Comparison of ENCODE assay signal across 32 cellular contexts in the genomic region with DNA sequence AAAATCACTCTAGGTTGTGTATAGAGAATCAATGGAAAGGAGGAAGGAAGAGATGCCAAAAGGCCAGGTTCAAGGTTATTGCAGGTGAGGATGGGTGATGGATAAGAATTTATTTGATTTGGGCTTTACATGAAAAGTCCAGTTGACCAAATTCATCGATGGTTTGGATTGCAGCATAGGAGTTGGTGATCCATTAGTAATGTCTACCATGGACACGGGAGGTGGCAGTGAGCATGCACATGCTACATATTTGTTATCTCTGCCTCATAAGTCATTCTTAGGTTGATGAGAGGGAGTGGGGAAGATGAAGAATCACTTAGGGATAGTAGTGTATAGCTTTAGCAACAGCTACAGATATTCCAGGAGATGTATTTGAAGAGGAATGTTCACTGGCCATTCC.
"Had no signal": no experiment of that assay in that cellular context is flagged by ENCODE, and none has a peak within 500 bp of the region (broad histone marks: within the 10 kb centered on the region; RNA-seq: fewer than 3 reads in every experiment).

No MANE protein-coding gene starts in this region.

- H3K36me3 ChIP-seq: adrenal gland had no signal

- ATAC-seq: activated CD8-positive, alpha-beta memory T cell treated with anti-CD3 and anti-CD28 coated beads, Interleukin-2, amount 10 ng/mL, durations not matched to agents 7 days and 5 days; activated CD8-positive, alpha-beta T cell treated with anti-CD3 and anti-CD28 coated beads, Interleukin-2, amount 10 ng/mL, durations not matched to agents 7 days and 5 days; activated naive CD4-positive, alpha-beta T cell treated with anti-CD3 and anti-CD28 coated beads, Interleukin-2, amount 50 U/mL, for 72 hours had no signal

- H3K27me3 Mint-ChIP-seq: activated CD4-positive, alpha-beta T cell treated with anti-CD3 and anti-CD28 coated beads, Interleukin-2, amount 10 ng/mL, durations not matched to agents 7 days and 5 days; activated naive CD8-positive, alpha-beta T cell treated with anti-CD3 and anti-CD28 coated beads for 36 hours had no signal

- H3K36me3 Mint-ChIP-seq: activated CD8-positive, alpha-beta memory T cell treated with anti-CD3 and anti-CD28 coated beads, Interleukin-2, amount 10 ng/mL, durations not matched to agents 7 days and 5 days; activated naive CD4-positive, alpha-beta T cell treated with anti-CD3 and anti-CD28 coated beads, Interleukin-2, amount 50 U/mL, for 72 hours; activated naive CD8-positive, alpha-beta T cell treated with anti-CD3 and anti-CD28 coated beads for 36 hours had no signal

- H3K9me3 Mint-ChIP-seq: activated B cell treated with CpG ODN at 0.5 μM for 24 hours; activated CD4-positive, alpha-beta memory T cell treated with anti-CD3 and anti-CD28 coated beads, Interleukin-2, amount 10 ng/mL, durations not matched to agents 7 days and 5 days; activated CD4-positive, alpha-beta T cell treated with anti-CD3 and anti-CD28 coated beads, Interleukin-2, amount 10 ng/mL, durations not matched to agents 7 days and 5 days; activated naive CD4-positive, alpha-beta T cell treated with anti-CD3 and anti-CD28 coated beads for 36 hours; activated naive CD4-positive, alpha-beta T cell treated with anti-CD3 and anti-CD28 coated beads, Interleukin-2, amount 50 U/mL, for 72 hours; activated naive CD8-positive, alpha-beta T cell treated with anti-CD3 and anti-CD28 coated beads for 36 hours; activated T-cell treated with anti-CD3 and anti-CD28 coated beads, Interleukin-2, amount 50 U/mL, for 24 hours; activated T-helper 2 cell treated with anti-CD3 and anti-CD28 coated beads, Interferon-gamma antibody, Interleukin-2, Interleukin-4, amounts not matched to agents 10 μg/mL and 5 μg/mL and 100 μg/mL, durations not matched to agents 14 hours and 24 hours and 36 hours; T-helper 1 cell treated with Interleukin-12 subunit alpha and Interleukin-12 subunit beta and Interleukin-4 antibody, amounts not matched to agents 30 μg/mL and 1 μg/mL, for 36 hours; T-helper 2 cell treated with Interferon-gamma antibody and Interleukin-4, amounts not matched to agents 5 μg/mL and 100 μg/mL, for 36 hours had no signal

- H3K9me3 ChIP-seq: adrenal gland had no signal

- H3K4me1 ChIP-seq: adrenal gland had no signal

- H3K4me3 ChIP-seq: adrenal gland had no signal

- H3K4me1 Mint-ChIP-seq: activated B cell treated with CpG ODN at 0.5 μM for 24 hours; activated CD4-positive, alpha-beta memory T cell treated with anti-CD3 and anti-CD28 coated beads, Interleukin-2, amount 10 ng/mL, durations not matched to agents 7 days and 5 days; activated CD4-positive, alpha-beta T cell treated with anti-CD3 and anti-CD28 coated beads, Interleukin-2, amount 10 ng/mL, durations not matched to agents 7 days and 5 days; activated CD8-positive, alpha-beta memory T cell treated with anti-CD3 and anti-CD28 coated beads, Interleukin-2, amount 10 ng/mL, durations not matched to agents 7 days and 5 days; activated naive CD8-positive, alpha-beta T cell treated with anti-CD3 and anti-CD28 coated beads for 36 hours had no signal

- H3K27ac ChIP-seq: adrenal gland had no signal

- FAIRE-seq: astrocyte, TTC549 had no signal

- DNase-seq: activated B cell treated with CpG ODN at 0.5 μM for 24 hours; activated CD4-positive, alpha-beta memory T cell treated with anti-CD3 and anti-CD28 coated beads, Interleukin-2, amount 10 ng/mL, durations not matched to agents 7 days and 5 days; activated CD4-positive, alpha-beta T cell treated with anti-CD3 and anti-CD28 coated beads for 4 hours; activated CD4-positive, alpha-beta T cell treated with anti-CD3 and anti-CD28 coated beads, Interleukin-2, amount 10 ng/mL, durations not matched to agents 7 days and 5 days; activated CD4-positive, alpha-beta T cell treated with anti-CD3 and anti-CD28 coated beads, Interleukin-2, amount 50 U/mL, for 48 hours; activated CD4-positive, CD25-positive, alpha-beta regulatory T cell treated with anti-CD3 and anti-CD28 coated beads, Interleukin-2, amount 50 U/mL, for 72 hours; activated CD8-positive, alpha-beta memory T cell treated with anti-CD3 and anti-CD28 coated beads for 24 hours; activated CD8-positive, alpha-beta memory T cell treated with anti-CD3 and anti-CD28 coated beads, Interleukin-2, amount 10 ng/mL, durations not matched to agents 7 days and 5 days; activated CD8-positive, alpha-beta memory T cell treated with anti-CD3 and anti-CD28 coated beads, Interleukin-2, amount 50 U/mL, for 48 hours; activated CD8-positive, alpha-beta T cell treated with anti-CD3 and anti-CD28 coated beads, Interleukin-2, amount 10 ng/mL, durations not matched to agents 7 days and 5 days; activated effector memory CD4-positive, alpha-beta T cell treated with anti-CD3 and anti-CD28 coated beads, Interleukin-2, amount 50 U/mL, for 16 hours; activated gamma-delta T cell treated with Interleukin-2 at 50 U/mL for 16 hours; activated naive CD4-positive, alpha-beta T cell; activated naive CD4-positive, alpha-beta T cell treated with anti-CD3 and anti-CD28 coated beads for 36 hours; activated naive CD4-positive, alpha-beta T cell treated with anti-CD3 and anti-CD28 coated beads, Interleukin-2, amount 50 U/mL, for 16 hours; activated naive CD8-positive, alpha-beta T cell treated with anti-CD3 and anti-CD28 coated beads for 36 hours; activated T-cell treated with anti-CD3 and anti-CD28 coated beads, Interleukin-2, amount 50 U/mL, for 24 hours; activated T-cell treated with anti-CD3 and anti-CD28 coated beads, Interleukin-2, amount 50 U/mL, for 48 hours; adrenal gland; amniotic stem cell; aorta; central memory CD4-positive, alpha-beta T cell; T-helper 1 cell; T-helper 2 cell; T-helper 9 cell had no signal

- H3K4me3 Mint-ChIP-seq: activated B cell treated with CpG ODN at 0.5 μM for 24 hours; activated CD4-positive, alpha-beta memory T cell treated with anti-CD3 and anti-CD28 coated beads, Interleukin-2, amount 10 ng/mL, durations not matched to agents 7 days and 5 days; activated CD4-positive, alpha-beta T cell treated with anti-CD3 and anti-CD28 coated beads, Interleukin-2, amount 10 ng/mL, durations not matched to agents 7 days and 5 days; activated CD8-positive, alpha-beta memory T cell treated with anti-CD3 and anti-CD28 coated beads, Interleukin-2, amount 10 ng/mL, durations not matched to agents 7 days and 5 days; activated CD8-positive, alpha-beta T cell treated with anti-CD3 and anti-CD28 coated beads, Interleukin-2, amount 10 ng/mL, durations not matched to agents 7 days and 5 days; activated naive CD4-positive, alpha-beta T cell treated with anti-CD3 and anti-CD28 coated beads for 36 hours; activated naive CD8-positive, alpha-beta T cell treated with anti-CD3 and anti-CD28 coated beads for 36 hours; activated T-cell treated with anti-CD3 and anti-CD28 coated beads, Interleukin-2, amount 50 U/mL, for 24 hours; brain; T-helper 1 cell treated with Interleukin-12 subunit alpha and Interleukin-12 subunit beta and Interleukin-4 antibody, amounts not matched to agents 30 μg/mL and 1 μg/mL, for 36 hours; T-helper 2 cell treated with Interferon-gamma antibody and Interleukin-4, amounts not matched to agents 5 μg/mL and 100 μg/mL, for 36 hours had no signal

- H3K27ac Mint-ChIP-seq: activated B cell treated with CpG ODN at 0.5 μM for 24 hours; activated CD4-positive, alpha-beta memory T cell treated with anti-CD3 and anti-CD28 coated beads, Interleukin-2, amount 10 ng/mL, durations not matched to agents 7 days and 5 days; activated CD4-positive, alpha-beta T cell treated with anti-CD3 and anti-CD28 coated beads, Interleukin-2, amount 10 ng/mL, durations not matched to agents 7 days and 5 days; activated CD8-positive, alpha-beta memory T cell treated with anti-CD3 and anti-CD28 coated beads, Interleukin-2, amount 10 ng/mL, durations not matched to agents 7 days and 5 days; activated CD8-positive, alpha-beta T cell treated with anti-CD3 and anti-CD28 coated beads, Interleukin-2, amount 10 ng/mL, durations not matched to agents 7 days and 5 days; activated naive CD4-positive, alpha-beta T cell treated with anti-CD3 and anti-CD28 coated beads for 36 hours; activated naive CD4-positive, alpha-beta T cell treated with anti-CD3 and anti-CD28 coated beads, Interleukin-2, amount 50 U/mL, for 72 hours; activated naive CD8-positive, alpha-beta T cell treated with anti-CD3 and anti-CD28 coated beads for 36 hours; activated T-cell treated with anti-CD3 and anti-CD28 coated beads, Interleukin-2, amount 50 U/mL, for 24 hours; activated T-helper 2 cell treated with anti-CD3 and anti-CD28 coated beads, Interferon-gamma antibody, Interleukin-2, Interleukin-4, amounts not matched to agents 10 μg/mL and 5 μg/mL and 100 μg/mL, durations not matched to agents 14 hours and 24 hours and 36 hours; brain; T-helper 1 cell treated with Interleukin-12 subunit alpha and Interleukin-12 subunit beta and Interleukin-4 antibody, amounts not matched to agents 30 μg/mL and 1 μg/mL, for 36 hours; T-helper 2 cell treated with Interferon-gamma antibody and Interleukin-4, amounts not matched to agents 5 μg/mL and 100 μg/mL, for 36 hours had no signal
